In genomic region chr17:65093930-65094329, GRCh38 we compare ENCODE assay signal across 19 cellular contexts. TPM values are rescaled to one million over a fixed set of nuclear protein-coding genes. Genes with fewer than 3 reads are reported as not detected.
A peak's percentile ranks its signal among the peaks of the same experiment; 100 is the strongest.
DNase-seq lines count a peak whose midpoint lies in the region; ATAC-seq, FAIRE-seq and TF ChIP-seq lines count a peak whose summit lies in the region.
"Had no signal": no experiment of that assay in that cellular context is flagged by ENCODE, and none has a peak within 500 bp of the region (broad histone marks: within the 10 kb centered on the region; RNA-seq: fewer than 3 reads in every experiment).

No MANE protein-coding gene starts in this region.

- no peaks in the 10 kb centered on the region for H4K20me1 ChIP-seq in DOHH2 (ENCODE audit: control insufficient read depth, insufficient read depth, low read depth, low read length)

- H3K9me2 ChIP-seq in DOHH2 (replicated peaks; ENCODE audit: control insufficient read depth, low read length), result no peaks in the 10 kb centered on the region

- TF ChIP-seq CTCF in DOHH2 (IDR thresholded peaks at IDR 0.05; ENCODE audit: low read depth, low read length, poor library complexity, severe bottlenecking) (peak; percentile 14), bronchial epithelial cell (IDR thresholded peaks at IDR 0.05; ENCODE audit: insufficient read depth, low read length, severe bottlenecking) (peak; percentile 14)

- H3K4me3 ChIP-seq in DOHH2 (ENCODE audit: low read length), result no peak overlapping the region
- no peak overlapping the region for H3K4me3 ChIP-seq in Jurkat, Clone E6-1 (ENCODE audit: low read length)
- H3K4me3 ChIP-seq in bronchial epithelial cell (ENCODE audit: low read depth, low read length), result no peak overlapping the region
- no peak overlapping the region for H3K4me3 ChIP-seq in mesendoderm (ENCODE audit: low read length)
- H3K4me3 ChIP-seq: SJCRH30, suprapubic skin had no signal

- no peak overlapping the region for H2BK15ac ChIP-seq in mesendoderm (replicated peaks; ENCODE audit: low read depth)

- H3K36me3 ChIP-seq in DOHH2 (ENCODE audit: control insufficient read depth, low read length) (no peaks in the 10 kb centered on the region), bronchial epithelial cell (ENCODE audit: control insufficient read depth, insufficient read depth, low read length) (no peaks in the 10 kb centered on the region), mesendoderm (ENCODE audit: control insufficient read depth, insufficient read depth, low read length) (no peaks in the 10 kb centered on the region)
- H3K36me3 ChIP-seq: SJCRH30, suprapubic skin had no signal

- intact Hi-C loops in posterior vena cava (cut with DNase I), result no loop called here

- H4K8ac ChIP-seq in mesendoderm (ENCODE audit: low read depth, low read length), result no peak overlapping the region

- H3K27me3 ChIP-seq in DOHH2 (ENCODE audit: control insufficient read depth, low read length) (no peaks in the 10 kb centered on the region), bronchial epithelial cell (ENCODE audit: control insufficient read depth, insufficient read depth, low read length) (no peaks in the 10 kb centered on the region), mesendoderm (ENCODE audit: insufficient read depth, low read length, poor library complexity) (no peaks in the 10 kb centered on the region)
- H3K27me3 ChIP-seq: SJCRH30, suprapubic skin had no signal

- peaks cover 5% of the 10 kb centered on the region; the same call in 1 of the 2 replicates for H3F3A ChIP-seq in DOHH2 (ENCODE audit: control insufficient read depth, insufficient read depth)

- no peak overlapping the region for H2BK5ac ChIP-seq in mesendoderm (ENCODE audit: low read length)

- H3K18ac ChIP-seq in mesendoderm (ENCODE audit: low read length), result no peak overlapping the region

- FAIRE-seq in bronchial epithelial cell (lab: Jason Lieb, UNC), result no peak
- FAIRE-seq: D721Med, endometrium, HTR-8/SVneo, small intestine had no signal

- no peaks in the 10 kb centered on the region for H3K79me1 ChIP-seq in mesendoderm (ENCODE audit: low read length)

- no peak overlapping the region for H3K9ac ChIP-seq in mesendoderm (ENCODE audit: low read length)

- no peak overlapping the region for H3K56ac ChIP-seq in mesendoderm (ENCODE audit: low read length)

- DNase-seq in Jurkat, Clone E6-1 (ENCODE audit: low read depth, low spot score), result peak; percentile 10
- DNase-seq in bronchial epithelial cell (ENCODE audit: low read depth), result no peak
- DNase-seq in mesendoderm, result peak; percentile 54
- no peak for DNase-seq in posterior vena cava (ENCODE audit: low spot score)
- DNase-seq in amygdala (lab: John Stamatoyannopoulos, UW), result no peak
- no peak for DNase-seq in NCI-H146 (lab: John Stamatoyannopoulos, UW)
- DNase-seq: activated CD4-positive, alpha-beta T cell treated with anti-CD3 and anti-CD28 coated beads for 1 hour; activated effector memory CD4-positive, alpha-beta T cell treated with Interleukin-2 at 50 U/mL for 16 hours; amniotic stem cell; immature natural killer cell; NCI-H446 treated with DMSO at 0.1 percent for 48 hours; SJCRH30; small intestine had no signal

- H3K23ac ChIP-seq in mesendoderm (ENCODE audit: low read length), result no peak overlapping the region

- no peak overlapping the region for H4K5ac ChIP-seq in mesendoderm (ENCODE audit: low read length)

- H3K27ac ChIP-seq in DOHH2 (ENCODE audit: low read depth, low read length) (no peak overlapping the region), mesendoderm (ENCODE audit: low read depth, low read length) (no peak overlapping the region)
- H3K27ac ChIP-seq: SJCRH30, suprapubic skin had no signal

- peaks cover 11% of the 10 kb centered on the region for H3K4me1 ChIP-seq in DOHH2 (ENCODE audit: control insufficient read depth, low read length)
- H3K4me1 ChIP-seq in mesendoderm (ENCODE audit: control insufficient read depth, low read depth, low read length), result no peaks in the 10 kb centered on the region
- H3K4me1 ChIP-seq: SJCRH30 had no signal

- no peak for ATAC-seq in GM19351 (IDR thresholded peaks at IDR 0.05; ENCODE audit: unreplicated experiment)

- no peak overlapping the region for H3K4ac ChIP-seq in mesendoderm (ENCODE audit: low read depth, low read length)

- H3K4me2 ChIP-seq in DOHH2 (ENCODE audit: low read length) (no peak overlapping the region), mesendoderm (ENCODE audit: low read length) (no peak overlapping the region)

- WGBS in mesendoderm (ENCODE audit: extremely low coverage, insufficient coverage, low lambda C conversion rate), result no CpG with 5 or more reads among the region's 7 CpGs

- no peaks in the 10 kb centered on the region for H3K9me3 ChIP-seq in DOHH2 (ENCODE audit: control insufficient read depth, insufficient read depth, low read length)
- H3K9me3 ChIP-seq: SJCRH30, suprapubic skin had no signal

- no peak overlapping the region for H2BK120ac ChIP-seq in mesendoderm (ENCODE audit: low read depth, low read length)

- H2AK5ac ChIP-seq in mesendoderm (ENCODE audit: low read length), result no peak overlapping the region

- H3K79me2 ChIP-seq in DOHH2 (ENCODE audit: control insufficient read depth, low read length) (no peaks in the 10 kb centered on the region), mesendoderm (ENCODE audit: control insufficient read depth, insufficient read depth, low read length) (no peaks in the 10 kb centered on the region)

RNA-seq across cellular contexts. Expression of gene GNA13, which starts 37.4 kb away (rescaled TPM):
- 31.5 TPM for polyA plus RNA-seq in Jurkat, Clone E6-1 (2012; ENCODE audit: insufficient read depth, insufficient read length)
- total RNA-seq in bronchial epithelial cell (37.5 and 51.6 TPM in 2 replicates), posterior vena cava (10 to 100 TPM; 43.0 to 54.0 TPM)
- polyA plus RNA-seq in mesendoderm (2013, experiment 1 of 2), result 38.2 TPM
- 37.3 TPM for polyA plus RNA-seq in mesendoderm (2013, experiment 2 of 2)

RNA-seq across cellular contexts. Expression of gene RGS9, which starts 43.2 kb away (rescaled TPM):
- polyA plus RNA-seq in Jurkat, Clone E6-1 (2012; ENCODE audit: insufficient read depth, insufficient read length), result 8.3 TPM
- total RNA-seq in bronchial epithelial cell, result 0.90 and 1.1 TPM in 2 replicates
- polyA plus RNA-seq in mesendoderm (2013, experiment 1 of 2), result 14.6 TPM
- 13.9 TPM for polyA plus RNA-seq in mesendoderm (2013, experiment 2 of 2)
- 1 to 10 TPM; 5.3 to 7.3 TPM for total RNA-seq in posterior vena cava

Comparison
In these comparisons a context has a peak if more than half of its experiments do, and no peak if none do; other contexts are left out.
1. DNase-seq: peak in Jurkat, Clone E6-1 (single experiment) and mesendoderm (single experiment); none in bronchial epithelial cell (single experiment), posterior vena cava (single experiment), amygdala (0 of 56) and NCI-H146 (single experiment).